In genomic region chr4:91362125-91362524, GRCh38 we compare ENCODE assay signal across 25 cellular contexts.
"Had no signal": no experiment of that assay in that cellular context is flagged by ENCODE, and none has a peak within 500 bp of the region (broad histone marks: within the 10 kb centered on the region; RNA-seq: fewer than 3 reads in every experiment).

No MANE protein-coding gene starts in this region.

- H3K4me1 ChIP-seq: Peyer's patch had no signal

- H3K4me2 ChIP-seq: KMS-11, PC-9 had no signal

- H3K9me3 Mint-ChIP-seq: IgD-negative memory B cell had no signal

- H3K4me3 Mint-ChIP-seq: IgD-negative memory B cell had no signal

- H3K27ac Mint-ChIP-seq: IgD-negative memory B cell had no signal

- ATAC-seq: K562, Right ventricle myocardium inferior, SK-N-SH treated with all-trans-retinoic acid at 6 μM for 48 hours had no signal

- H3K27ac ChIP-seq: HL-60, KMS-11, PC-9, Peyer's patch, SJCRH30 had no signal

- H2AFZ ChIP-seq: PC-9 had no signal

- H3K36me3 ChIP-seq: Peyer's patch, SJCRH30 had no signal

- H3K27me3 ChIP-seq: Peyer's patch, SJCRH30 had no signal

- H3K4me3 ChIP-seq: K562, PC-9, Peyer's patch, SJCRH30 had no signal

- H3K9ac ChIP-seq: KMS-11 had no signal

- H3K27me3 Mint-ChIP-seq: IgD-negative memory B cell had no signal

- DNase-seq: Kasumi-1, MM.1S, NCI-H1092 treated with DMSO at 0.1 percent for 48 hours, NCI-H1436, NCI-H187, NCI-H2029, NCI-H2081 treated with DMSO at 0.1 percent for 48 hours, NCI-H2171, NCI-H226, NCI-H446, NCI-H510A, NCI-H524 treated with DMSO at 0.1 percent for 48 hours, NCI-H69, NCI-H774, PC-9, Peyer's patch, SHP77 treated with DMSO at 0.1 percent for 48 hours, SJCRH30, T-helper 1 cell had no signal

- H3K4me1 Mint-ChIP-seq: IgD-negative memory B cell had no signal

- H3K36me3 Mint-ChIP-seq: IgD-negative memory B cell had no signal

- H3K9me3 ChIP-seq: Peyer's patch, SJCRH30 had no signal
